Comparison of ENCODE assay signal across 8 cellular contexts in genomic region chr21:25639922-25640670, GRCh38. TPM values are rescaled to one million over a fixed set of nuclear protein-coding genes. Genes with fewer than 3 reads are reported as not detected.
DNase-seq lines count a peak whose midpoint lies in the region; ATAC-seq and TF ChIP-seq lines count a peak whose summit lies in the region.

No MANE protein-coding gene starts in this region.

- no peak for TF ChIP-seq EP300 in ovary (IDR thresholded peaks at IDR 0.05)

- no peaks in the 10 kb centered on the region for H3K9me3 Mint-ChIP-seq in CD8-positive, alpha-beta T cell
- peaks cover 3 to 4% of the 10 kb centered on the region in 2 donors for H3K9me3 Mint-ChIP-seq in activated T-cell treated with anti-CD3 and anti-CD28 coated beads, Interleukin-2, amount 50 U/mL, for 72 hours

- H3K27ac ChIP-seq in CD8-positive, alpha-beta T cell (ENCODE audit: low read depth, low read length), result no peak overlapping the region
- H3K27ac ChIP-seq in HUES64 (ENCODE audit: low read depth, low read length) (no peak overlapping the region), cardiac muscle cell (no peak overlapping the region), ovary (peak overlapping the region; percentile 93 to 94)

- CTCF ChIA-PET in CD8-positive, alpha-beta T cell (lab: Charles Lee), result interaction anchor here (5.4 kb wide), 1 partner anchor 31 kb away, joined by 33 read pairs; no protein-coding TSS in a partner anchor

- POLR2A ChIA-PET in CD8-positive, alpha-beta T cell (lab: Charles Lee), result no interaction called here

- no peaks in the 10 kb centered on the region for H3K27me3 ChIP-seq in CD8-positive, alpha-beta T cell (ENCODE audit: insufficient read depth, low read length)
- H3K27me3 ChIP-seq in HUES64 (ENCODE audit: insufficient read depth, low read length), result peaks cover 36% of the 10 kb centered on the region
- peaks cover 52% of the 10 kb centered on the region for H3K27me3 ChIP-seq in cardiac muscle cell
- no peaks in the 10 kb centered on the region for H3K27me3 ChIP-seq in ovary

- peak overlapping the region; percentile 79 for H3K4me3 Mint-ChIP-seq in CD8-positive, alpha-beta T cell
- peak overlapping the region; percentile 69 to 84 for H3K4me3 Mint-ChIP-seq in activated T-cell treated with anti-CD3 and anti-CD28 coated beads, Interleukin-2, amount 50 U/mL, for 72 hours

- WGBS in HUES64, result 3% methylated on average over 41 of the region's 41 CpGs
- 0% methylated on average over 41 of the region's 41 CpGs for WGBS in ovary, 3 donors

- peak overlapping the region; percentile 59 for H3K9ac ChIP-seq in HUES64 (ENCODE audit: low read depth, low read length)

- no peaks in the 10 kb centered on the region for H3K36me3 ChIP-seq in CD8-positive, alpha-beta T cell (ENCODE audit: insufficient read depth, low read length)
- H3K36me3 ChIP-seq in HUES64 (ENCODE audit: insufficient read depth, low read length) (no peaks in the 10 kb centered on the region), cardiac muscle cell (no peaks in the 10 kb centered on the region), ovary (no peaks in the 10 kb centered on the region)

- H3K4me1 Mint-ChIP-seq in CD8-positive, alpha-beta T cell (ENCODE audit: low read depth), result peaks cover 14% of the 10 kb centered on the region
- H3K4me1 Mint-ChIP-seq in activated T-cell treated with anti-CD3 and anti-CD28 coated beads, Interleukin-2, amount 50 U/mL, for 72 hours (ENCODE audit: low read depth), result peaks cover 46% of the 10 kb centered on the region

- no peak for TF ChIP-seq POLR2A in ovary (IDR thresholded peaks at IDR 0.05)

- no peaks in the 10 kb centered on the region for H3K9me3 ChIP-seq in CD8-positive, alpha-beta T cell (ENCODE audit: low read length)
- H3K9me3 ChIP-seq in HUES64 (ENCODE audit: insufficient read depth, low read depth, low read length) (no peaks in the 10 kb centered on the region), cardiac muscle cell (ENCODE audit: low read depth) (no peaks in the 10 kb centered on the region), ovary (no peaks in the 10 kb centered on the region)

- H3K4me3 ChIP-seq in CD8-positive, alpha-beta T cell (ENCODE audit: low read depth, low read length), result peak overlapping the region; percentile 54
- H3K4me3 ChIP-seq in HUES64 (ENCODE audit: low read length) (peak overlapping the region; percentile 72), cardiac muscle cell (peak overlapping the region; percentile 82), ovary (peak overlapping the region; percentile 63)

- DNase-seq in CD8-positive, alpha-beta T cell, result peak in 1 of 7 experiments; percentile 51
- peak; percentile 18 to 24 for DNase-seq in activated T-cell treated with anti-CD3 and anti-CD28 coated beads, Interleukin-2, amount 50 U/mL, for 72 hours
- peak in 1 of 2 donors; percentile 56 for DNase-seq in cardiac muscle cell (ENCODE audit: low read depth in 1 of 2, low spot score in 1 of 2)
- DNase-seq in ovary, result peak; percentile 41 to 61 (median 51)
- no peak for DNase-seq in NCI-H1092 treated with DMSO at 0.1 percent for 48 hours (lab: John Stamatoyannopoulos, UW)
- DNase-seq in COLO829 (ENCODE audit: low spot score), result no peak

- H3K27ac Mint-ChIP-seq in CD8-positive, alpha-beta T cell, result no peak overlapping the region
- H3K27ac Mint-ChIP-seq in activated T-cell treated with anti-CD3 and anti-CD28 coated beads, Interleukin-2, amount 50 U/mL, for 72 hours, result no peak overlapping the region

- no peaks in the 10 kb centered on the region for H3K36me3 Mint-ChIP-seq in CD8-positive, alpha-beta T cell
- H3K36me3 Mint-ChIP-seq in activated T-cell treated with anti-CD3 and anti-CD28 coated beads, Interleukin-2, amount 50 U/mL, for 72 hours (ENCODE audit: insufficient read depth in 2 of 2), result peaks cover 0 to 4% of the 10 kb centered on the region in 2 donors

- peaks cover 30% of the 10 kb centered on the region for H3K27me3 Mint-ChIP-seq in CD8-positive, alpha-beta T cell (ENCODE audit: low read depth)
- H3K27me3 Mint-ChIP-seq in activated T-cell treated with anti-CD3 and anti-CD28 coated beads, Interleukin-2, amount 50 U/mL, for 72 hours (ENCODE audit: low read depth), result peaks cover 48% of the 10 kb centered on the region

- ATAC-seq in CD8-positive, alpha-beta T cell, result peak; percentile 18
- peak; percentile 36 for ATAC-seq in GM21360 (IDR thresholded peaks at IDR 0.05; ENCODE audit: unreplicated experiment)
- peak; percentile 36 to 45 for ATAC-seq in activated T-cell treated with anti-CD3 and anti-CD28 coated beads, Interleukin-2, amount 50 U/mL, for 72 hours (replicated peaks in 1 of 2)

- no peak for TF ChIP-seq CTCF in CD8-positive, alpha-beta T cell (IDR thresholded peaks at IDR 0.05)
- TF ChIP-seq CTCF in cardiac muscle cell (IDR thresholded peaks at IDR 0.05; ENCODE audit: low read depth, low read length), result no peak
- TF ChIP-seq CTCF in ovary (IDR thresholded peaks at IDR 0.05), result no peak

- intact Hi-C loops in CD8-positive, alpha-beta T cell (cut with DNase I, micrococcal nuclease), result loop anchor here (1.0 to 2.0 kb wide), 2 partner anchors 31 to 32 kb away; no protein-coding TSS in a partner anchor
- intact Hi-C loops in ovary (cut with DNase I), result loop anchor here in 1 of 4 donors (10.0 kb wide), 1 partner anchor 525 kb away; no protein-coding TSS in a partner anchor

- peaks cover 10% of the 10 kb centered on the region for H3K4me1 ChIP-seq in CD8-positive, alpha-beta T cell (ENCODE audit: insufficient read depth, low read length)
- H3K4me1 ChIP-seq in HUES64 (ENCODE audit: insufficient read depth, low read length), result peaks cover 8% of the 10 kb centered on the region; the same call in 1 of the 2 replicates
- H3K4me1 ChIP-seq in cardiac muscle cell (ENCODE audit: low read depth), result peaks cover 3% of the 10 kb centered on the region
- H3K4me1 ChIP-seq in ovary (ENCODE audit: insufficient read depth), result peaks cover 5% of the 10 kb centered on the region

RNA-seq across cellular contexts. Expression of gene JAM2, which starts 1.0 kb away (rescaled TPM):
- not detected for total RNA-seq in CD8-positive, alpha-beta T cell
- polyA plus RNA-seq in HUES64 (2013, experiment 1 of 2), result 7.3 TPM
- polyA plus RNA-seq in HUES64 (2013, experiment 2 of 2), result 14.1 TPM
- total RNA-seq in activated T-cell treated with anti-CD3 and anti-CD28 coated beads, Interleukin-2, amount 50 U/mL, for 72 hours, result 1 to 10 TPM; 2.0 to 2.7 TPM
- total RNA-seq in cardiac muscle cell (0.63 and 1.3 TPM in 2 replicates), ovary (10 to 100 TPM; 11.7 to 37.2 (median 21.6) TPM)
- polyA plus RNA-seq in cardiac muscle cell (1.4 and 3.1 TPM in 2 replicates), ovary (10 to 100 TPM; 23.7 to 65.4 TPM)

RNA-seq across cellular contexts. Expression of gene MRPL39, which starts 32.8 kb away (rescaled TPM):
- 10 to 100 TPM; 13.8 to 17.4 TPM for total RNA-seq in CD8-positive, alpha-beta T cell
- polyA plus RNA-seq in HUES64 (2013, experiment 1 of 2), result 45.0 TPM
- polyA plus RNA-seq in HUES64 (2013, experiment 2 of 2), result 52.1 TPM
- total RNA-seq in activated T-cell treated with anti-CD3 and anti-CD28 coated beads, Interleukin-2, amount 50 U/mL, for 72 hours, result 10 to 100 TPM; 42.8 to 50.9 TPM
- total RNA-seq in cardiac muscle cell (25.1 and 34.7 TPM in 2 replicates), ovary (10 to 100 TPM; 15.3 to 22.7 (median 19.0) TPM)
- polyA plus RNA-seq in cardiac muscle cell (87.9 and 94.6 TPM in 2 replicates), ovary (10 to 100 TPM; 18.4 to 26.3 TPM)

Comparison
In these comparisons a context has a peak if more than half of its experiments do, and no peak if none do; other contexts are left out.
1. DNase-seq: peak in activated T-cell treated with anti-CD3 and anti-CD28 coated beads, Interleukin-2, amount 50 U/mL, for 72 hours (2 of 2) and ovary (5 of 5); none in NCI-H1092 treated with DMSO at 0.1 percent for 48 hours (single experiment) and COLO829 (single experiment).
2. H3K27ac ChIP-seq: peak in ovary (2 of 2); none in CD8-positive, alpha-beta T cell (single experiment), HUES64 (single experiment) and cardiac muscle cell (single experiment).
3. Peak in every context shown above with its lines, with median percentiles within 50 percentile points of each other: ATAC-seq and H3K4me3 ChIP-seq.